15 cellular contexts compared by ENCODE assay signal in genomic region chr6:100846276-100846675, GRCh38. TPM values are rescaled to one million over a fixed set of nuclear protein-coding genes. Genes with fewer than 3 reads are reported as not detected.
DNase-seq lines count a peak whose midpoint lies in the region; ATAC-seq and TF ChIP-seq lines count a peak whose summit lies in the region.
"Had no signal": no experiment of that assay in that cellular context is flagged by ENCODE, and none has a peak within 500 bp of the region (broad histone marks: within the 10 kb centered on the region; RNA-seq: fewer than 3 reads in every experiment).

No MANE protein-coding gene starts in this region.

- ATAC-seq in GM21423 (IDR thresholded peaks at IDR 0.05; ENCODE audit: unreplicated experiment) = peak; percentile 94
- peak; percentile 83 for ATAC-seq in HG03571 (IDR thresholded peaks at IDR 0.05; ENCODE audit: unreplicated experiment)
- no peak for ATAC-seq in omental fat pad (ENCODE audit: low FRiP score)
- no peak for ATAC-seq in GM18868 (IDR thresholded peaks at IDR 0.05; ENCODE audit: unreplicated experiment)
- ATAC-seq: T-helper 17 cell had no signal

- DNase-seq in NCI-H1417 (lab: John Stamatoyannopoulos, UW) (peak; percentile 4 to 51 (median 10)), NCI-H1417 treated with DMSO at 0.1 percent for 48 hours (lab: John Stamatoyannopoulos, UW) (no peak), glomerular visceral epithelial cell (ENCODE audit: extremely low spot score) (peak; percentile 5), GDM1 (lab: John Stamatoyannopoulos, UW) (no peak), omental fat pad (ENCODE audit: low spot score) (no peak)
- DNase-seq: activated CD4-positive, alpha-beta T cell treated with anti-CD3 and anti-CD28 coated beads, Interleukin-2, amount 50 U/mL, for 48 hours; foreskin fibroblast; kidney; naive B cell; sigmoid colon; T-helper 17 cell; thyroid gland had no signal

- TF ChIP-seq CTCF in omental fat pad (IDR thresholded peaks at IDR 0.05) = no peak

RNA-seq across cellular contexts. Expression of gene ASCC3, which starts 34.9 kb away (rescaled TPM):
- total RNA-seq in omental fat pad = 10 to 100 TPM; 20.1 to 44.8 (median 25.9) TPM

Comparison
In these comparisons a context has a peak if more than half of its experiments do, and no peak if none do; other contexts are left out.
1. DNase-seq: peak in NCI-H1417 (3 of 3) and glomerular visceral epithelial cell (single experiment); none in NCI-H1417 treated with DMSO at 0.1 percent for 48 hours (single experiment), GDM1 (single experiment) and omental fat pad (single experiment).
2. ATAC-seq: peak in GM21423 (single experiment) and HG03571 (single experiment); none in omental fat pad (single experiment) and GM18868 (single experiment).